In genomic region chr1:247494746-247495145, GRCh38 we compare ENCODE assay signal across 22 cellular contexts. TPM values are rescaled to one million over a fixed set of nuclear protein-coding genes. Genes with fewer than 3 reads are reported as not detected.
DNase-seq lines count a peak whose midpoint lies in the region; ATAC-seq, FAIRE-seq and TF ChIP-seq lines count a peak whose summit lies in the region.
"Had no signal": no experiment of that assay in that cellular context is flagged by ENCODE, and none has a peak within 500 bp of the region (broad histone marks: within the 10 kb centered on the region; RNA-seq: fewer than 3 reads in every experiment).

No MANE protein-coding gene starts in this region.

- H3K4me2 ChIP-seq in HepG2 (ENCODE audit: low read depth, low read length): no peak overlapping the region
- no peak overlapping the region for H3K4me2 ChIP-seq in mesenchymal stem cell (ENCODE audit: low read length, poor library complexity, severe bottlenecking)

- H3K14ac ChIP-seq in mesenchymal stem cell (ENCODE audit: low read length in 2 of 2): no peak overlapping the region

- no peak for TF ChIP-seq RAD21 in HepG2 (CRISPR knock-in tag; IDR thresholded peaks at IDR 0.05)

- H3K23ac ChIP-seq in mesenchymal stem cell (ENCODE audit: low read length in 2 of 2): no peak overlapping the region

- H2AFZ ChIP-seq in HepG2 (ENCODE audit: low read length): no peak overlapping the region
- H2AFZ ChIP-seq in mesenchymal stem cell (ENCODE audit: low read depth, low read length): no peak overlapping the region

- no peak overlapping the region for H2BK15ac ChIP-seq in mesenchymal stem cell (ENCODE audit: low read depth, poor library complexity, severe bottlenecking)

- H2AK5ac ChIP-seq in mesenchymal stem cell (ENCODE audit: low read length, severe bottlenecking): no peak overlapping the region

- POLR2A ChIA-PET in HepG2 (lab: Yijun Ruan, JAX): no interaction called here

- FAIRE-seq in HepG2 (lab: Jason Lieb, UNC): no peak

- H3K36me3 ChIP-seq in HepG2 (replicated peaks in 1 of 2; ENCODE audit: control insufficient read depth in 1 of 2, insufficient read depth in 2 of 2, low read length in 2 of 2): no peaks in the 10 kb centered on the region
- H3K36me3 ChIP-seq in mesenchymal stem cell (ENCODE audit: control insufficient read depth in 1 of 2, insufficient read depth in 2 of 2, low read depth in 1 of 2, low read length in 2 of 2): no peaks in the 10 kb centered on the region
- H3K36me3 ChIP-seq: adrenal gland, left ventricle myocardium inferior, sigmoid colon, vagina had no signal

- H3K79me2 ChIP-seq in HepG2 (ENCODE audit: insufficient read depth, low read length): no peaks in the 10 kb centered on the region

- CTCF ChIA-PET in HepG2 (lab: Yijun Ruan, JAX; ENCODE audit: low intra/inter-chr PET ratio, low total read pairs): no interaction called here

- no peak overlapping the region for H4K8ac ChIP-seq in mesenchymal stem cell (ENCODE audit: low read length)

- intact Hi-C loops in HepG2 (cut with micrococcal nuclease; ENCODE audit: unreplicated experiment): no loop called here

- H3K27me3 ChIP-seq in HepG2 (ENCODE audit: control insufficient read depth in 1 of 2, insufficient read depth in 2 of 2, low read length in 2 of 2): peaks cover 0 to 3% of the 10 kb centered on the region in 2 experiments; a peak in 1 of 5 replicates
- H3K27me3 ChIP-seq in mesenchymal stem cell (ENCODE audit: control insufficient read depth in 1 of 2, insufficient read depth in 1 of 2, low read length in 2 of 2): no peaks in the 10 kb centered on the region
- H3K27me3 ChIP-seq: adrenal gland, sigmoid colon, vagina had no signal

- peaks cover 23 to 53% of the 10 kb centered on the region in 2 donors for H3K27me3 Mint-ChIP-seq in natural killer cell treated with Interleukin-12 subunit alpha and Interleukin-12 subunit beta and Interleukin-15 and Interleukin-18, amount 100 ng/mL, for 72 hours

- DNase-seq in OCI-M1 (lab: John Stamatoyannopoulos, UW) (peak; percentile 92), HepG2 (ENCODE audit: low spot score) (no peak), COLO668 (lab: John Stamatoyannopoulos, UW; ENCODE audit: unreplicated experiment) (no peak), mesenchymal stem cell (no peak), NCI-H1436 treated with DMSO at 0.1 percent for 48 hours (lab: John Stamatoyannopoulos, UW) (no peak)
- no peak for DNase-seq in natural killer cell treated with Interleukin-12 subunit alpha and Interleukin-12 subunit beta and Interleukin-15 and Interleukin-18, amount 100 ng/mL, for 72 hours (ENCODE audit: low spot score)
- DNase-seq: activated T-cell treated with anti-CD3 and anti-CD28 coated beads, Interleukin-2, amount 50 U/mL, for 24 hours; adrenal gland; cortex of kidney; hippocampal formation; left ventricle myocardium inferior; NCI-H2171 treated with DMSO at 0.1 percent for 48 hours; nephron progenitor cell; sigmoid colon; stimulated activated naive CD8-positive, alpha-beta T cell treated with anti-CD3 and anti-CD28 coated beads, Interleukin-15, Interleukin-2, amounts not matched to agents 100 U/mL and 50 U/mL, for 24 hours; T-helper 1 cell had no signal

- no peak overlapping the region for H3K27ac Mint-ChIP-seq in natural killer cell treated with Interleukin-12 subunit alpha and Interleukin-12 subunit beta and Interleukin-15 and Interleukin-18, amount 100 ng/mL, for 72 hours
- H3K27ac Mint-ChIP-seq: activated T-cell treated with anti-CD3 and anti-CD28 coated beads, Interleukin-2, amount 50 U/mL, for 24 hours; nephron progenitor cell had no signal

- TF ChIP-seq POLR2A in HepG2 (IDR thresholded peaks at IDR 0.05; ENCODE audit: insufficient read depth in 1 of 2, low read depth in 2 of 2, low read length in 2 of 2): no peak

- H2BK12ac ChIP-seq in mesenchymal stem cell (ENCODE audit: low read length in 2 of 2): no peak overlapping the region

- H3K9me3 ChIP-seq in HepG2 (ENCODE audit: low read length) (no peaks in the 10 kb centered on the region), mesenchymal stem cell (ENCODE audit: control insufficient read depth, low read length) (no peaks in the 10 kb centered on the region)
- H3K9me3 ChIP-seq: adrenal gland, left ventricle myocardium inferior, sigmoid colon, vagina had no signal

- H2BK5ac ChIP-seq in mesenchymal stem cell (ENCODE audit: low read depth, low read length, poor library complexity, severe bottlenecking): no peak overlapping the region

- H3K4me1 ChIP-seq in HepG2 (ENCODE audit: insufficient read depth, low read length) (no peaks in the 10 kb centered on the region), mesenchymal stem cell (ENCODE audit: control insufficient read depth, insufficient read depth, low read depth, low read length) (no peaks in the 10 kb centered on the region)
- H3K4me1 ChIP-seq: adrenal gland, left ventricle myocardium inferior, sigmoid colon, vagina had no signal

- H3K4me1 Mint-ChIP-seq in natural killer cell treated with Interleukin-12 subunit alpha and Interleukin-12 subunit beta and Interleukin-15 and Interleukin-18, amount 100 ng/mL, for 72 hours (ENCODE audit: low read depth in 2 of 2): peaks cover 0 to 4% of the 10 kb centered on the region in 2 donors
- H3K4me1 Mint-ChIP-seq: nephron progenitor cell had no signal

- in situ Hi-C loops in HepG2 (cut with HindIII; ENCODE audit: extremely low pct_ligation_motif_present, low pct_unique_long_range_greater_than_20kb): no loop called here

- no peak overlapping the region for H3K4ac ChIP-seq in mesenchymal stem cell (ENCODE audit: low read depth in 1 of 2, low read length in 2 of 2)

- H3K36me3 Mint-ChIP-seq in natural killer cell treated with Interleukin-12 subunit alpha and Interleukin-12 subunit beta and Interleukin-15 and Interleukin-18, amount 100 ng/mL, for 72 hours: no peaks in the 10 kb centered on the region

- ATAC-seq in GM18870 (IDR thresholded peaks at IDR 0.05; ENCODE audit: unreplicated experiment) (peak; percentile 96), HG03175 (IDR thresholded peaks at IDR 0.05; ENCODE audit: unreplicated experiment) (peak; percentile 93), HepG2 (no peak)
- ATAC-seq in natural killer cell treated with Interleukin-12 subunit alpha and Interleukin-12 subunit beta and Interleukin-15 and Interleukin-18, amount 100 ng/mL, for 72 hours: no peak
- ATAC-seq: esophagus mucosa; stimulated activated naive CD8-positive, alpha-beta T cell treated with anti-CD3 and anti-CD28 coated beads, Interleukin-15, Interleukin-2, amounts not matched to agents 100 U/mL and 50 U/mL, for 24 hours had no signal

- no peak for TF ChIP-seq EP300 in HepG2 (IDR thresholded peaks at IDR 0.05; ENCODE audit: low read depth in 2 of 2, low read length in 2 of 2)
- TF ChIP-seq EP300 in HepG2 (CRISPR knock-in tag; IDR thresholded peaks at IDR 0.05; ENCODE audit: borderline replicate concordance): no peak

- H3K4me3 Mint-ChIP-seq in natural killer cell treated with Interleukin-12 subunit alpha and Interleukin-12 subunit beta and Interleukin-15 and Interleukin-18, amount 100 ng/mL, for 72 hours: no peak overlapping the region
- H3K4me3 Mint-ChIP-seq: activated T-cell treated with anti-CD3 and anti-CD28 coated beads, Interleukin-2, amount 50 U/mL, for 24 hours; nephron progenitor cell had no signal

- no peak overlapping the region for H3K4me3 ChIP-seq in HepG2 (replicated peaks in 1 of 3; ENCODE audit: insufficient read depth in 1 of 3, low read depth in 2 of 3, low read length in 3 of 3)
- H3K4me3 ChIP-seq in mesenchymal stem cell (ENCODE audit: insufficient read depth in 1 of 2, low read depth in 1 of 2, low read length in 2 of 2): no peak overlapping the region
- H3K4me3 ChIP-seq: adrenal gland, left ventricle myocardium inferior, sigmoid colon, vagina had no signal

- H3K79me1 ChIP-seq in mesenchymal stem cell (replicated peaks; ENCODE audit: low read length, poor library complexity, severe bottlenecking): no peaks in the 10 kb centered on the region

- no TSS peak for BruUV-seq in HepG2 (replicated peaks; lab: Mats Ljungman, UMichigan)

- no peaks in the 10 kb centered on the region for H3K9me3 Mint-ChIP-seq in natural killer cell treated with Interleukin-12 subunit alpha and Interleukin-12 subunit beta and Interleukin-15 and Interleukin-18, amount 100 ng/mL, for 72 hours
- H3K9me3 Mint-ChIP-seq: activated T-cell treated with anti-CD3 and anti-CD28 coated beads, Interleukin-2, amount 50 U/mL, for 24 hours; nephron progenitor cell had no signal

- no peak overlapping the region for H4K91ac ChIP-seq in mesenchymal stem cell (ENCODE audit: low read length)

- no peak overlapping the region for H2BK120ac ChIP-seq in mesenchymal stem cell (ENCODE audit: low read depth, low read length)

- TF ChIP-seq CTCF in HepG2 (CRISPR knock-in tag; IDR thresholded peaks at IDR 0.05): no peak

- H4K20me1 ChIP-seq in HepG2 (ENCODE audit: insufficient read depth, low read length): no peaks in the 10 kb centered on the region

- H3K18ac ChIP-seq in mesenchymal stem cell (ENCODE audit: low read depth in 1 of 2, low read length in 2 of 2): no peak overlapping the region

- no peak overlapping the region for H3K27ac ChIP-seq in HepG2 (ENCODE audit: extremely low read length, insufficient read depth, low read length)
- H3K27ac ChIP-seq in mesenchymal stem cell (ENCODE audit: low read length, poor library complexity, severe bottlenecking): no peak overlapping the region
- H3K27ac ChIP-seq: adrenal gland, left ventricle myocardium inferior, sigmoid colon, vagina had no signal

- 2% methylated on average over 2 of the region's 2 CpGs for WGBS in HepG2 (ENCODE audit: low lambda C conversion rate)
- WGBS in mesenchymal stem cell: 14% methylated on average over 1 of the region's 2 CpGs

- no peak overlapping the region for H3K9ac ChIP-seq in HepG2 (ENCODE audit: insufficient read depth, low read depth, low read length)
- no peak overlapping the region for H3K9ac ChIP-seq in mesenchymal stem cell (ENCODE audit: low read length)

RNA-seq across cellular contexts. Expression of gene OR2B11, which starts 36.8 kb away (rescaled TPM):
- total RNA-seq in HepG2 (2016; rRNA removed; fragmentation: Illumina TruSeq; extraction: Trizol): not detected in 2 replicates
- not detected in 2 replicates for total RNA-seq in HepG2 (2016; cell fraction: cytosol; rRNA removed; fragmentation: Illumina TruSeq; extraction: Trizol; ENCODE audit: low read depth)
- not detected in 2 replicates for total RNA-seq in HepG2 (2016; cell fraction: insoluble cytoplasmic fraction; rRNA removed; fragmentation: Illumina TruSeq; extraction: Trizol)
- total RNA-seq in HepG2 (2016; cell fraction: membrane; rRNA removed; fragmentation: Illumina TruSeq; extraction: Trizol): not detected in 2 replicates
- not detected in 2 replicates for total RNA-seq in HepG2 (2016; cell fraction: nucleus; rRNA removed; fragmentation: Illumina TruSeq; extraction: Trizol)
- polyA plus RNA-seq in HepG2 (2011; rRNA removed): not detected in 2 replicates
- not detected in 2 replicates for polyA plus RNA-seq in HepG2 (2011; cell fraction: cytosol; rRNA removed)
- not detected in 2 replicates for polyA plus RNA-seq in HepG2 (2011; cell fraction: nucleus; rRNA removed)
- polyA plus RNA-seq in HepG2 (2012): not detected in 2 replicates
- polyA plus RNA-seq in HepG2 (2016; cell fraction: cytosol; fragmentation: Illumina TruSeq; extraction: Trizol; ENCODE audit: low read depth): not detected in 2 replicates
- not detected in 2 replicates for polyA plus RNA-seq in HepG2 (2016; cell fraction: insoluble cytoplasmic fraction; fragmentation: Illumina TruSeq; extraction: Trizol; ENCODE audit: low read depth)
- not detected in 2 replicates for polyA plus RNA-seq in HepG2 (2016; cell fraction: membrane; fragmentation: Illumina TruSeq; extraction: Trizol; ENCODE audit: low read depth)
- not detected in 2 replicates for polyA plus RNA-seq in HepG2 (2016; cell fraction: nucleus; fragmentation: Illumina TruSeq; extraction: Trizol; ENCODE audit: insufficient read depth, low read depth)
- polyA minus RNA-seq in HepG2 (2011; rRNA and poly(A)+ RNA removed; ENCODE audit: low replicate concordance): not detected in 2 replicates
- polyA minus RNA-seq in HepG2 (2011; cell fraction: cytosol; rRNA and poly(A)+ RNA removed): not detected in 2 replicates
- polyA minus RNA-seq in HepG2 (2011; cell fraction: nucleus; rRNA and poly(A)+ RNA removed): not detected in 2 replicates
- not detected for total RNA-seq in natural killer cell treated with Interleukin-12 subunit alpha and Interleukin-12 subunit beta and Interleukin-15 and Interleukin-18, amount 100 ng/mL, for 72 hours
- not detected for polyA plus RNA-seq in mesenchymal stem cell (2013, experiment 1 of 2)
- not detected for polyA plus RNA-seq in mesenchymal stem cell (2013, experiment 2 of 2)
- total RNA-seq: adrenal gland, Daoy, esophagus mucosa, left ventricle myocardium inferior, sigmoid colon, vagina had no signal
- polyA plus RNA-seq: BJ had no signal

RNA-seq across cellular contexts. Expression of gene OR2C3, which starts 41.5 kb away (rescaled TPM):
- total RNA-seq in HepG2 (2016; rRNA removed; fragmentation: Illumina TruSeq; extraction: Trizol): not detected in 2 replicates
- not detected in 2 replicates for total RNA-seq in HepG2 (2016; cell fraction: cytosol; rRNA removed; fragmentation: Illumina TruSeq; extraction: Trizol; ENCODE audit: low read depth)
- not detected in 2 replicates for total RNA-seq in HepG2 (2016; cell fraction: insoluble cytoplasmic fraction; rRNA removed; fragmentation: Illumina TruSeq; extraction: Trizol)
- not detected in 2 replicates for total RNA-seq in HepG2 (2016; cell fraction: membrane; rRNA removed; fragmentation: Illumina TruSeq; extraction: Trizol)
- total RNA-seq in HepG2 (2016; cell fraction: nucleus; rRNA removed; fragmentation: Illumina TruSeq; extraction: Trizol): not detected in 2 replicates
- polyA plus RNA-seq in HepG2 (2011; rRNA removed): not detected in 2 replicates
- polyA plus RNA-seq in HepG2 (2011; cell fraction: cytosol; rRNA removed): not detected in 2 replicates
- not detected in 2 replicates for polyA plus RNA-seq in HepG2 (2011; cell fraction: nucleus; rRNA removed)
- polyA plus RNA-seq in HepG2 (2012): not detected in 2 replicates
- polyA plus RNA-seq in HepG2 (2016; cell fraction: cytosol; fragmentation: Illumina TruSeq; extraction: Trizol; ENCODE audit: low read depth): not detected in 2 replicates
- not detected in 2 replicates for polyA plus RNA-seq in HepG2 (2016; cell fraction: insoluble cytoplasmic fraction; fragmentation: Illumina TruSeq; extraction: Trizol; ENCODE audit: low read depth)
- not detected in 2 replicates for polyA plus RNA-seq in HepG2 (2016; cell fraction: membrane; fragmentation: Illumina TruSeq; extraction: Trizol; ENCODE audit: low read depth)
- not detected in 2 replicates for polyA plus RNA-seq in HepG2 (2016; cell fraction: nucleus; fragmentation: Illumina TruSeq; extraction: Trizol; ENCODE audit: insufficient read depth, low read depth)
- not detected in 2 replicates for polyA minus RNA-seq in HepG2 (2011; rRNA and poly(A)+ RNA removed; ENCODE audit: low replicate concordance)
- not detected in 2 replicates for polyA minus RNA-seq in HepG2 (2011; cell fraction: cytosol; rRNA and poly(A)+ RNA removed)
- not detected in 2 replicates for polyA minus RNA-seq in HepG2 (2011; cell fraction: nucleus; rRNA and poly(A)+ RNA removed)
- not detected for total RNA-seq in natural killer cell treated with Interleukin-12 subunit alpha and Interleukin-12 subunit beta and Interleukin-15 and Interleukin-18, amount 100 ng/mL, for 72 hours
- polyA plus RNA-seq in mesenchymal stem cell (2013, experiment 1 of 2): not detected
- polyA plus RNA-seq in mesenchymal stem cell (2013, experiment 2 of 2): not detected
- total RNA-seq: adrenal gland, esophagus mucosa, left ventricle myocardium inferior, sigmoid colon, vagina had no signal
- polyA plus RNA-seq: BJ, sigmoid colon had no signal

RNA-seq across cellular contexts. Expression of gene GCSAML, which starts 54.2 kb away (rescaled TPM):
- total RNA-seq in HepG2 (2016; rRNA removed; fragmentation: Illumina TruSeq; extraction: Trizol): not detected in 2 replicates
- total RNA-seq in HepG2 (2016; cell fraction: cytosol; rRNA removed; fragmentation: Illumina TruSeq; extraction: Trizol; ENCODE audit: low read depth): not detected in 2 replicates
- not detected in 2 replicates for total RNA-seq in HepG2 (2016; cell fraction: insoluble cytoplasmic fraction; rRNA removed; fragmentation: Illumina TruSeq; extraction: Trizol)
- total RNA-seq in HepG2 (2016; cell fraction: membrane; rRNA removed; fragmentation: Illumina TruSeq; extraction: Trizol): not detected in 2 replicates
- not detected in 2 replicates for total RNA-seq in HepG2 (2016; cell fraction: nucleus; rRNA removed; fragmentation: Illumina TruSeq; extraction: Trizol)
- polyA plus RNA-seq in HepG2 (2011; rRNA removed): not detected in 2 replicates
- polyA plus RNA-seq in HepG2 (2011; cell fraction: cytosol; rRNA removed): not detected in 2 replicates
- not detected in 2 replicates for polyA plus RNA-seq in HepG2 (2011; cell fraction: nucleus; rRNA removed)
- not detected in 2 replicates for polyA plus RNA-seq in HepG2 (2012)
- polyA plus RNA-seq in HepG2 (2016; cell fraction: cytosol; fragmentation: Illumina TruSeq; extraction: Trizol; ENCODE audit: low read depth): not detected in 2 replicates
- polyA plus RNA-seq in HepG2 (2016; cell fraction: insoluble cytoplasmic fraction; fragmentation: Illumina TruSeq; extraction: Trizol; ENCODE audit: low read depth): not detected in 2 replicates
- not detected in 2 replicates for polyA plus RNA-seq in HepG2 (2016; cell fraction: membrane; fragmentation: Illumina TruSeq; extraction: Trizol; ENCODE audit: low read depth)
- not detected in 2 replicates for polyA plus RNA-seq in HepG2 (2016; cell fraction: nucleus; fragmentation: Illumina TruSeq; extraction: Trizol; ENCODE audit: insufficient read depth, low read depth)
- not detected in 2 replicates for polyA minus RNA-seq in HepG2 (2011; rRNA and poly(A)+ RNA removed; ENCODE audit: low replicate concordance)
- polyA minus RNA-seq in HepG2 (2011; cell fraction: cytosol; rRNA and poly(A)+ RNA removed): not detected in 2 replicates
- not detected in 2 replicates for polyA minus RNA-seq in HepG2 (2011; cell fraction: nucleus; rRNA and poly(A)+ RNA removed)
- total RNA-seq in natural killer cell treated with Interleukin-12 subunit alpha and Interleukin-12 subunit beta and Interleukin-15 and Interleukin-18, amount 100 ng/mL, for 72 hours: 1 to 10 TPM in 1 of 2 donors, under 1 TPM in 1; 0.57 to 3.3 TPM
- polyA plus RNA-seq in mesenchymal stem cell (2013, experiment 1 of 2): not detected
- polyA plus RNA-seq in mesenchymal stem cell (2013, experiment 2 of 2): not detected
- total RNA-seq: esophagus mucosa, vagina had no signal
- polyA plus RNA-seq: BJ had no signal

Comparison
In these comparisons a context has a peak if more than half of its experiments do, and no peak if none do; other contexts are left out.
1. ATAC-seq: peak in GM18870 (single experiment) and HG03175 (single experiment); none in HepG2 (single experiment) and natural killer cell treated with Interleukin-12 subunit alpha and Interleukin-12 subunit beta and Interleukin-15 and Interleukin-18, amount 100 ng/mL, for 72 hours (0 of 2).